ENCODE assay signal across 22 cellular contexts in genomic region chr6:35091353-35092083, GRCh38. TPM values are rescaled to one million over a fixed set of nuclear protein-coding genes. Genes with fewer than 3 reads are reported as not detected.
DNase-seq lines count a peak whose midpoint lies in the region; ATAC-seq and TF ChIP-seq lines count a peak whose summit lies in the region.
"Had no signal": no experiment of that assay in that cellular context is flagged by ENCODE, and none has a peak within 500 bp of the region (broad histone marks: within the 10 kb centered on the region; RNA-seq: fewer than 3 reads in every experiment).

No MANE protein-coding gene starts in this region.

- H3K9me3 ChIP-seq in fibroblast of lung (ENCODE audit: control insufficient read depth, insufficient read depth, low read depth, low read length): no peaks in the 10 kb centered on the region

- intact Hi-C loops in cardiac septum (cut with DNase I): no loop called here

- peak overlapping the region; percentile 50 for H3K27ac Mint-ChIP-seq in HFFc6
- H3K27ac Mint-ChIP-seq in activated naive CD4-positive, alpha-beta T cell treated with anti-CD3 and anti-CD28 coated beads, Interleukin-2, amount 10 ng/mL, durations not matched to agents 7 days and 5 days: no peak overlapping the region
- H3K27ac Mint-ChIP-seq: activated B cell treated with CpG ODN at 0.5 μM for 24 hours; activated CD8-positive, alpha-beta memory T cell treated with anti-CD3 and anti-CD28 coated beads, Interleukin-2, amount 10 ng/mL, durations not matched to agents 7 days and 5 days; stimulated activated naive B cell treated with anti-CD40 and anti-IgM and Interleukin-4, amounts not matched to agents 10 μg/mL and 1 μg/mL and 100 μg/mL, for 72 hours had no signal

- CTCF ChIA-PET in activated naive CD4-positive, alpha-beta T cell treated with anti-CD3 and anti-CD28 coated beads, Interleukin-2, amount 10 ng/mL, durations not matched to agents 7 days and 5 days (lab: Charles Lee): interaction anchor here (0.6 kb wide), 1 partner anchor 748 kb away, joined by 3 read pairs; no protein-coding TSS in a partner anchor

- H3K36me3 Mint-ChIP-seq in HFFc6 (ENCODE audit: low read depth): peaks cover 5% of the 10 kb centered on the region; the same call in 1 of the 2 replicates
- H3K36me3 Mint-ChIP-seq in activated naive CD4-positive, alpha-beta T cell treated with anti-CD3 and anti-CD28 coated beads, Interleukin-2, amount 10 ng/mL, durations not matched to agents 7 days and 5 days: no peaks in the 10 kb centered on the region
- H3K36me3 Mint-ChIP-seq: activated CD8-positive, alpha-beta memory T cell treated with anti-CD3 and anti-CD28 coated beads, Interleukin-2, amount 10 ng/mL, durations not matched to agents 7 days and 5 days had no signal

- DNase-seq in AG09319 (ENCODE audit: extremely low read depth, low read depth): peak; percentile 23
- DNase-seq in HFFc6: no peak
- DNase-seq in fibroblast of lung (ENCODE audit: low read depth in 2 of 2): peak; percentile 6 to 27
- peak; percentile 34 for DNase-seq in skeletal muscle cell (ENCODE audit: low read depth)
- no peak for DNase-seq in DMS153 (lab: John Stamatoyannopoulos, UW)
- no peak for DNase-seq in cardiac septum (ENCODE audit: low spot score)
- DNase-seq in activated naive CD4-positive, alpha-beta T cell treated with anti-CD3 and anti-CD28 coated beads, Interleukin-2, amount 10 ng/mL, durations not matched to agents 7 days and 5 days: no peak
- DNase-seq: activated B cell treated with CpG ODN at 0.5 μM for 24 hours; activated CD8-positive, alpha-beta memory T cell treated with anti-CD3 and anti-CD28 coated beads, Interleukin-2, amount 10 ng/mL, durations not matched to agents 7 days and 5 days; activated naive CD4-positive, alpha-beta T cell treated with anti-CD3 and anti-CD28 coated beads, Interleukin-2, amount 50 U/mL, for 16 hours; AML-193; DMS53; KBM-7; naive B cell; NCI-H1417 treated with DMSO at 0.1 percent for 48 hours; NCI-H510A; OCI-M1; stimulated activated naive B cell treated with anti-CD40 and anti-IgM and Interleukin-4, amounts not matched to agents 10 μg/mL and 1 μg/mL and 100 μg/mL, for 72 hours had no signal

- H3K4me1 ChIP-seq in fibroblast of lung (ENCODE audit: control insufficient read depth, extremely low read depth, insufficient read depth, low read length): peaks cover 32% of the 10 kb centered on the region

- peaks cover 2% of the 10 kb centered on the region; the same call in 1 of the 2 replicates for H3K27me3 Mint-ChIP-seq in HFFc6 (ENCODE audit: insufficient read depth)
- peaks cover 10% of the 10 kb centered on the region for H3K27me3 Mint-ChIP-seq in activated naive CD4-positive, alpha-beta T cell treated with anti-CD3 and anti-CD28 coated beads, Interleukin-2, amount 10 ng/mL, durations not matched to agents 7 days and 5 days
- H3K27me3 Mint-ChIP-seq: activated B cell treated with CpG ODN at 0.5 μM for 24 hours; central memory CD8-positive, alpha-beta T cell; naive B cell; stimulated activated naive B cell treated with anti-CD40 and anti-IgM and Interleukin-4, amounts not matched to agents 10 μg/mL and 1 μg/mL and 100 μg/mL, for 72 hours had no signal

- no peaks in the 10 kb centered on the region for H3K79me2 ChIP-seq in fibroblast of lung (ENCODE audit: control insufficient read depth, insufficient read depth, low read length)

- H3K4me3 ChIP-seq in fibroblast of lung (replicated peaks in 1 of 4; ENCODE audit: control extremely low read depth in 1 of 4, insufficient read depth in 1 of 4, low read depth in 3 of 4, low read length in 4 of 4) (no peak overlapping the region), skeletal muscle cell (ENCODE audit: low read depth, low read length) (no peak overlapping the region)

- no peaks in the 10 kb centered on the region for H4K20me1 ChIP-seq in fibroblast of lung (ENCODE audit: control insufficient read depth, extremely low read depth, insufficient read depth, low read length)

- H2AFZ ChIP-seq in fibroblast of lung (ENCODE audit: low read length): peak overlapping the region; percentile 20

- H3K9ac ChIP-seq in fibroblast of lung (ENCODE audit: insufficient read depth, low read length): no peak overlapping the region

- no peak overlapping the region for H3K27ac ChIP-seq in fibroblast of lung (ENCODE audit: insufficient read depth, low read length)

- H3K4me3 Mint-ChIP-seq in HFFc6: peak overlapping the region; percentile 0; the same call in 1 of the 2 replicates
- no peak overlapping the region for H3K4me3 Mint-ChIP-seq in activated naive CD4-positive, alpha-beta T cell treated with anti-CD3 and anti-CD28 coated beads, Interleukin-2, amount 10 ng/mL, durations not matched to agents 7 days and 5 days
- H3K4me3 Mint-ChIP-seq: activated B cell treated with CpG ODN at 0.5 μM for 24 hours; activated CD8-positive, alpha-beta memory T cell treated with anti-CD3 and anti-CD28 coated beads, Interleukin-2, amount 10 ng/mL, durations not matched to agents 7 days and 5 days; central memory CD8-positive, alpha-beta T cell; naive B cell; stimulated activated naive B cell treated with anti-CD40 and anti-IgM and Interleukin-4, amounts not matched to agents 10 μg/mL and 1 μg/mL and 100 μg/mL, for 72 hours had no signal

- no peaks in the 10 kb centered on the region for H3K9me3 Mint-ChIP-seq in HFFc6
- H3K9me3 Mint-ChIP-seq in activated naive CD4-positive, alpha-beta T cell treated with anti-CD3 and anti-CD28 coated beads, Interleukin-2, amount 10 ng/mL, durations not matched to agents 7 days and 5 days: no peaks in the 10 kb centered on the region
- H3K9me3 Mint-ChIP-seq: activated B cell treated with CpG ODN at 0.5 μM for 24 hours; central memory CD8-positive, alpha-beta T cell; naive B cell; stimulated activated naive B cell treated with anti-CD40 and anti-IgM and Interleukin-4, amounts not matched to agents 10 μg/mL and 1 μg/mL and 100 μg/mL, for 72 hours had no signal

- no peaks in the 10 kb centered on the region for H3K27me3 ChIP-seq in fibroblast of lung (ENCODE audit: control insufficient read depth, insufficient read depth, low read length)

- peak overlapping the region; percentile 44 for H3K4me2 ChIP-seq in fibroblast of lung (ENCODE audit: extremely low read depth, insufficient read depth, low read length)

- peaks cover 80% of the 10 kb centered on the region for H3K4me1 Mint-ChIP-seq in HFFc6 (ENCODE audit: low read depth)
- no peaks in the 10 kb centered on the region for H3K4me1 Mint-ChIP-seq in activated naive CD4-positive, alpha-beta T cell treated with anti-CD3 and anti-CD28 coated beads, Interleukin-2, amount 10 ng/mL, durations not matched to agents 7 days and 5 days
- H3K4me1 Mint-ChIP-seq: activated B cell treated with CpG ODN at 0.5 μM for 24 hours; naive B cell; stimulated activated naive B cell treated with anti-CD40 and anti-IgM and Interleukin-4, amounts not matched to agents 10 μg/mL and 1 μg/mL and 100 μg/mL, for 72 hours had no signal

- TF ChIP-seq CTCF in AG09319 (IDR thresholded peaks at IDR 0.05; ENCODE audit: low read depth, low read length) (no peak), HFFc6 (IDR thresholded peaks at IDR 0.05) (no peak), fibroblast of lung (conservative IDR thresholded peaks at IDR 0.05 in 1 of 2, IDR thresholded peaks at IDR 0.05 in 1 of 2; ENCODE audit: low read depth in 1 of 2, low read length in 2 of 2) (no peak)

- H3K36me3 ChIP-seq in fibroblast of lung (ENCODE audit: control insufficient read depth, insufficient read depth, low read length): peaks cover 4% of the 10 kb centered on the region

- ATAC-seq in HG03520 (IDR thresholded peaks at IDR 0.05; ENCODE audit: unreplicated experiment): no peak
- ATAC-seq: activated CD8-positive, alpha-beta memory T cell treated with anti-CD3 and anti-CD28 coated beads, Interleukin-2, amount 10 ng/mL, durations not matched to agents 7 days and 5 days; left lobe of liver; stimulated activated naive B cell treated with anti-CD40 and anti-IgM and Interleukin-4, amounts not matched to agents 10 μg/mL and 1 μg/mL and 100 μg/mL, for 72 hours had no signal

RNA-seq across cellular contexts. Expression of gene TCP11, which starts 49.6 kb away (rescaled TPM):
- total RNA-seq in HFFc6 (2021; fragmentation: NEBNext Ultra II Directional; extraction: Animal tissue kit (Norgen Biotek cat#: 25700)): under 1 TPM; 0.31 to 0.70 (median 0.37) TPM
- total RNA-seq in fibroblast of lung (0.17 and 0.51 TPM in 2 replicates), cardiac septum (not detected)
- 0.16 and 0.24 TPM in 2 replicates for polyA plus RNA-seq in fibroblast of lung
- 0.16 TPM in 1 of 2 replicates, not detected in the other for polyA plus RNA-seq in fibroblast of lung (2012)
- not detected in 2 replicates for polyA minus RNA-seq in fibroblast of lung (ENCODE audit: low replicate concordance)
- total RNA-seq: activated B cell treated with CpG ODN at 0.5 μM for 24 hours; activated CD8-positive, alpha-beta memory T cell treated with anti-CD3 and anti-CD28 coated beads, Interleukin-2, amount 10 ng/mL, durations not matched to agents 7 days and 5 days; endothelial cell of umbilical vein; left lobe of liver had no signal

Comparison
In these comparisons a context has a peak if more than half of its experiments do, and no peak if none do; other contexts are left out.
1. DNase-seq: peak in AG09319 (single experiment), fibroblast of lung (2 of 2) and skeletal muscle cell (single experiment); none in HFFc6 (single experiment), DMS153 (single experiment), cardiac septum (single experiment) and activated naive CD4-positive, alpha-beta T cell treated with anti-CD3 and anti-CD28 coated beads, Interleukin-2, amount 10 ng/mL, durations not matched to agents 7 days and 5 days (single experiment).